Comparison of ENCODE assay signal across 27 cellular contexts in the genomic region with DNA sequence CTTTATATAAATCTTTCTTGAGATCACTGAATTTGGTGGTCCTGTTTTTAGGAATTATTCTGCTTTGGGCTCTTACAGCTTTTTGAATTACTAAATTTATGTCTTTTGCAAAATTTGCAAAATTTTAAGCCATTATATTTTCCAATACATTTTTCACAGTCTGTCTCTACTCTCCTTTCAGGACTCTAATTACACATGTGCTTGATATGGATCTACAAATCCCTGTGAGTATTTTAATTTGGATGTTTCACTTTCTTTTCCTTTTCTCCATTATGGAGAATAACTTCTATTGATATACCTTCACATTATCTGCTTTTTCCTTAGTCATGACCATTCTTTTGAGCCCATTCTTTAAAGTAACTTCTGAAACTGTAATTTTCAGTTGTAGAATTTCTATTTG.
"Had no signal": no experiment of that assay in that cellular context is flagged by ENCODE, and none has a peak within 500 bp of the region (broad histone marks: within the 10 kb centered on the region; RNA-seq: fewer than 3 reads in every experiment).

No MANE protein-coding gene starts in this region.

- DNase-seq: stimulated activated CD4-positive, alpha-beta T cell treated with anti-CD3 and anti-CD28 coated beads, Interleukin-2, amount 100 ng/mL, for 48 hours; stimulated activated CD4-positive, alpha-beta T cell treated with anti-CD3 and anti-CD28 coated beads, Interleukin-4, amount 100 ng/mL, for 1 hour; stimulated activated CD4-positive, alpha-beta T cell treated with anti-CD3 and anti-CD28 coated beads, Interleukin-4, amount 100 ng/mL, for 24 hours; stimulated activated CD4-positive, alpha-beta T cell treated with anti-CD3 and anti-CD28 coated beads, Interleukin-4, amount 100 ng/mL, for 4 hours; stimulated activated CD8-positive, alpha-beta memory T cell treated with anti-CD3 and anti-CD28 coated beads, Interleukin-4, amount 100 ng/mL, for 48 hours; stimulated activated naive B cell treated with anti-CD40 and anti-IgM and Interleukin-4, amounts not matched to agents 10 μg/mL and 1 μg/mL and 100 μg/mL, for 72 hours; stimulated activated naive CD4-positive, alpha-beta T cell; stimulated activated naive CD4-positive, alpha-beta T cell treated with Interleukin-2 at 50 U/mL for 16 hours; stimulated activated naive CD8-positive, alpha-beta T cell treated with anti-CD3 and anti-CD28 coated beads, Interleukin-15, amount 100 ng/mL, for 72 hours; stimulated activated naive CD8-positive, alpha-beta T cell treated with anti-CD3 and anti-CD28 coated beads, Interleukin-15, Interleukin-2, amounts not matched to agents 100 U/mL and 50 U/mL, for 24 hours; stomach; substantia nigra; testis; thyroid gland; tibial artery; transverse colon; trophoblast cell; upper lobe of left lung; upper lobe of right lung; uterus had no signal

- H3K9me3 ChIP-seq: stomach, suprapubic skin, testis, thoracic aorta, thyroid gland, tibial artery, tibial nerve, transverse colon, upper lobe of left lung, upper lobe of right lung, uterus, vagina had no signal

- H3K4me1 ChIP-seq: stomach, suprapubic skin, testis, thyroid gland, tibial artery, tibial nerve, transverse colon, upper lobe of left lung, upper lobe of right lung, uterus, vagina had no signal

- H3K27ac ChIP-seq: stomach, suprapubic skin, testis, thoracic aorta, thyroid gland, tibial artery, tibial nerve, transverse colon, upper lobe of left lung, upper lobe of right lung, uterus, vagina had no signal

- FAIRE-seq: urothelium cell line had no signal

- H3K36me3 ChIP-seq: stomach, suprapubic skin, thoracic aorta, thyroid gland, tibial artery, tibial nerve, transverse colon, upper lobe of left lung, upper lobe of right lung, uterus, vagina had no signal

- H3K27me3 ChIP-seq: stomach, suprapubic skin, testis, thyroid gland, tibial artery, tibial nerve, transverse colon, upper lobe of left lung, upper lobe of right lung, uterus, vagina had no signal

- H3K4me3 ChIP-seq: stomach, suprapubic skin, testis, thoracic aorta, thyroid gland, tibial artery, tibial nerve, transverse colon, upper lobe of left lung, upper lobe of right lung, uterus, vagina had no signal

- ATAC-seq: stimulated activated effector memory CD8-positive, alpha-beta T cell treated with anti-CD3 and anti-CD28 coated beads, Interleukin-12 subunit alpha, Interleukin-12 subunit beta, amount 100 ng/mL, for 72 hours; stimulated activated memory B cell treated with anti-CD40 and anti-IgM and Interleukin-4, amounts not matched to agents 10 μg/mL and 1 μg/mL and 100 μg/mL, for 72 hours; stimulated activated naive B cell treated with anti-CD40 and anti-IgM and Interleukin-4, amounts not matched to agents 10 μg/mL and 1 μg/mL and 100 μg/mL, for 72 hours; stimulated activated naive CD8-positive, alpha-beta T cell treated with anti-CD3 and anti-CD28 coated beads, Interleukin-15, amount 100 ng/mL, for 72 hours; stimulated activated naive CD8-positive, alpha-beta T cell treated with anti-CD3 and anti-CD28 coated beads, Interleukin-15, Interleukin-2, amounts not matched to agents 100 U/mL and 50 U/mL, for 24 hours; upper lobe of right lung had no signal
